Comparison of ENCODE assay signal across 1 cellular context in the genomic region with DNA sequence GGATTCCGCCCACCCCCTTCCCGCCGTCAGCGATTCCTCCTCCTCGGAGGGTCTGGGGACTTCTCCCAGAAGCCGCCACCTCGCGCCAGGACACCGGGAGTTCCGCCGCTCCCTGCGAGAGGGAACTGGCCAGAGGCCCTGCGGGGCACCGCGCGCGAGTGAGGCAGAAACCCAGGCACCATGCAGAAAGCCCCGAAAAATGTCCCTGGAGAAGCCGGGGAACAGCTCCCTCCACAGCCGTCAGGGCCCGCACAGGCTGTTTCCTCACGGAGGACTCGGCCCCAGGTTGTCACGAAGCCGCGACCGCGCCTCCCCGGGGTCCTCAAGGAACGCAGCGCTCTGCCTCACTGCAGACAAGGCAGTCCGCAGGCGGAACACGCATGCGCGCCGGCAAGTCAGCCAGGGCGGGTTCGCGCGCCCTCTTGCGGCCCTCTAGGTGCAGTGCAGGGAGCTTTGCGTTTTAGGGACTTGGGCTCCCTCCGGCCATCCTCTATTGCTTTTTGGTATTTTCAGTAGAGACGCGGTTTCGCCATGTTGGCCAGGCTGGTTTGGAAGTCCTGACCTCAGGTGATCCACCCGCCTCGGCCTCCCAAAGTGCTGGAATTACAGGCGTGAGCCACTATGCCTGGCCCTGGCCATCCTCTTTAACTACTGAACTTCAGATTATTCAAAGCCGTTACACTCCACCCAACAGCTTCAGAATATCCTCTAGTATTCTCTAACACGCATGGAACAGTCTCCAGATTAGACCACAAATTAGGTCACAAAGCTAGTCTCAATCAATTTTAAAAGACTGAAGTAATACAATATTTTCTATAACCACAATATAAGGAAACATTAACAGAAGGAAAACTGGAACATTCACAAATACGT.
TF ChIP-seq lines count a peak whose summit lies in the region.

No MANE protein-coding gene starts in this region.

TF ChIP-seq in K562, 482 proteins besides CTCF, POLR2A, EP300 and RAD21 (continued from another document):
- TF ChIP-seq MGA (IDR thresholded peaks at IDR 0.05) = peak; percentile 59
- no peak for TF ChIP-seq NR3C1 (CRISPR knock-in tag; IDR thresholded peaks at IDR 0.05)
- TF ChIP-seq, protein P1, sequence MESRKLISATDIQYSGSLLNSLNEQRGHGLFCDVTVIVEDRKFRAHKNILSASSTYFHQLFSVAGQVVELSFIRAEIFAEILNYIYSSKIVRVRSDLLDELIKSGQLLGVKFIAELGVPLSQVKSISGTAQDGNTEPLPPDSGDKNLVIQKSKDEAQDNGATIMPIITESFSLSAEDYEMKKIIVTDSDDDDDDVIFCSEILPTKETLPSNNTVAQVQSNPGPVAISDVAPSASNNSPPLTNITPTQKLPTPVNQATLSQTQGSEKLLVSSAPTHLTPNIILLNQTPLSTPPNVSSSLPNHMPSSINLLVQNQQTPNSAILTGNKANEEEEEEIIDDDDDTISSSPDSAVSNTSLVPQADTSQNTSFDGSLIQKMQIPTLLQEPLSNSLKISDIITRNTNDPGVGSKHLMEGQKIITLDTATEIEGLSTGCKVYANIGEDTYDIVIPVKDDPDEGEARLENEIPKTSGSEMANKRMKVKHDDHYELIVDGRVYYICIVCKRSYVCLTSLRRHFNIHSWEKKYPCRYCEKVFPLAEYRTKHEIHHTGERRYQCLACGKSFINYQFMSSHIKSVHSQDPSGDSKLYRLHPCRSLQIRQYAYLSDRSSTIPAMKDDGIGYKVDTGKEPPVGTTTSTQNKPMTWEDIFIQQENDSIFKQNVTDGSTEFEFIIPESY (CRISPR knock-in tag; IDR thresholded peaks at IDR 0.05) = 0 out of 2 replicates have a peak, but pooled peaks have one; percentile 14
- TF ChIP-seq ILK (tag; IDR thresholded peaks at IDR 0.05; ENCODE audit: borderline replicate concordance, low read depth) = no peak
- TF ChIP-seq ZNF76 (CRISPR knock-in tag; IDR thresholded peaks at IDR 0.05; ENCODE audit: borderline replicate concordance) = no peak
- TF ChIP-seq MYBL2 (IDR thresholded peaks at IDR 0.05; ENCODE audit: low read depth) = no peak
- no peak for TF ChIP-seq MYBL2 (CRISPR knock-in tag; IDR thresholded peaks at IDR 0.05; ENCODE audit: borderline replicate concordance)
- TF ChIP-seq MBD1 (CRISPR knock-in tag; IDR thresholded peaks at IDR 0.05) = peak; percentile 72; the same call in 1 of the 2 replicates
- TF ChIP-seq XRCC3 (IDR thresholded peaks at IDR 0.05) = no peak
- peak; percentile 38; the same call in 1 of the 2 replicates for TF ChIP-seq STAG1 (CRISPR knock-in tag; IDR thresholded peaks at IDR 0.05; ENCODE audit: borderline replicate concordance)
- peak; percentile 59 for TF ChIP-seq SMC3 (conservative IDR thresholded peaks at IDR 0.05; ENCODE audit: insufficient read depth, low read depth, low read length)
- TF ChIP-seq, protein P2, sequence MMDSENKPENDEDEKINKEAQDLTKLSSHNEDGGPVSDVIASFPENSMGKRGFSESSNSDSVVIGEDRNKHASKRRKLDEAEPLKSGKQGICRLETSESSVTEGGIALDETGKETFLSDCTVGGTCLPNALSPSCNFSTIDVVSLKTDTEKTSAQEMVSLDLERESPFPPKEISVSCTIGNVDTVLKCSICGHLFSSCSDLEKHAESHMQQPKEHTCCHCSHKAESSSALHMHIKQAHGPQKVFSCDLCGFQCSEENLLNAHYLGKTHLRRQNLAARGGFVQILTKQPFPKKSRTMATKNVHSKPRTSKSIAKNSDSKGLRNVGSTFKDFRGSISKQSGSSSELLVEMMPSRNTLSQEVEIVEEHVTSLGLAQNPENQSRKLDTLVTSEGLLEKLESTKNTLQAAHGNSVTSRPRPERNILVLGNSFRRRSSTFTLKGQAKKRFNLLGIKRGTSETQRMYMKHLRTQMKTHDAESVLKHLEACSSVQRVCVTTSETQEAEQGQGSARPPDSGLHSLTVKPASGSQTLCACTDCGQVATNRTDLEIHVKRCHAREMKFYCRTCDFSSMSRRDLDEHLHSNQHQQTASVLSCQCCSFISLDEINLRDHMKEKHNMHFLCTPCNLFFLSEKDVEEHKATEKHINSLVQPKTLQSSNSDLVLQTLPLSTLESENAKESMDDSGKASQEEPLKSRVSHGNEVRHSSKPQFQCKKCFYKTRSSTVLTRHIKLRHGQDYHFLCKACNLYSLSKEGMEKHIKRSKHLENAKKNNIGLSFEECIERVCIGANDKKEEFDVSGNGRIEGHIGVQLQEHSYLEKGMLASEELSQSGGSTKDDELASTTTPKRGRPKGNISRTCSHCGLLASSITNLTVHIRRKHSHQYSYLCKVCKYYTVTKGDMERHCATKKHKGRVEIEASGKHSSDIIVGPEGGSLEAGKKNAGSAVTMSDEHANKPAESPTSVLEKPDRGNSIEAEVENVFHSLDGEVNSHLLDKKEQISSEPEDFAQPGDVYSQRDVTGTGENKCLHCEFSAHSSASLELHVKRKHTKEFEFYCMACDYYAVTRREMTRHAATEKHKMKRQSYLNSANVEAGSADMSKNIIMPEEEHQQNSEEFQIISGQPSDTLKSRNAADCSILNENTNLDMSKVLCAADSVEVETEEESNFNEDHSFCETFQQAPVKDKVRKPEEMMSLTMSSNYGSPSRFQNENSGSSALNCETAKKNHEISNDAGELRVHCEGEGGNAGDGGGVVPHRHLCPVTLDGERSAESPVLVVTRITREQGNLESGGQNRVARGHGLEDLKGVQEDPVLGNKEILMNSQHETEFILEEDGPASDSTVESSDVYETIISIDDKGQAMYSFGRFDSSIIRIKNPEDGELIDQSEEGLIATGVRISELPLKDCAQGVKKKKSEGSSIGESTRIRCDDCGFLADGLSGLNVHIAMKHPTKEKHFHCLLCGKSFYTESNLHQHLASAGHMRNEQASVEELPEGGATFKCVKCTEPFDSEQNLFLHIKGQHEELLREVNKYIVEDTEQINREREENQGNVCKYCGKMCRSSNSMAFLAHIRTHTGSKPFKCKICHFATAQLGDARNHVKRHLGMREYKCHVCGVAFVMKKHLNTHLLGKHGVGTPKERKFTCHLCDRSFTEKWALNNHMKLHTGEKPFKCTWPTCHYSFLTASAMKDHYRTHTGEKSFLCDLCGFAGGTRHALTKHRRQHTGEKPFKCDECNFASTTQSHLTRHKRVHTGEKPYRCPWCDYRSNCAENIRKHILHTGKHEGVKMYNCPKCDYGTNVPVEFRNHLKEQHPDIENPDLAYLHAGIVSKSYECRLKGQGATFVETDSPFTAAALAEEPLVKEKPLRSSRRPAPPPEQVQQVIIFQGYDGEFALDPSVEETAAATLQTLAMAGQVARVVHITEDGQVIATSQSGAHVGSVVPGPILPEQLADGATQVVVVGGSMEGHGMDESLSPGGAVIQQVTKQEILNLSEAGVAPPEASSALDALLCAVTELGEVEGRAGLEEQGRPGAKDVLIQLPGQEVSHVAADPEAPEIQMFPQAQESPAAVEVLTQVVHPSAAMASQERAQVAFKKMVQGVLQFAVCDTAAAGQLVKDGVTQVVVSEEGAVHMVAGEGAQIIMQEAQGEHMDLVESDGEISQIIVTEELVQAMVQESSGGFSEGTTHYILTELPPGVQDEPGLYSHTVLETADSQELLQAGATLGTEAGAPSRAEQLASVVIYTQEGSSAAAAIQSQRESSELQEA (IDR thresholded peaks at IDR 0.05; ENCODE audit: low read depth) = no peak
- no peak for TF ChIP-seq ETV6 (IDR thresholded peaks at IDR 0.05; ENCODE audit: borderline replicate concordance in 1 of 2, low read depth in 2 of 2, low read length in 1 of 2)
- no peak for TF ChIP-seq ETV6 (CRISPR knock-in tag; IDR thresholded peaks at IDR 0.05; ENCODE audit: borderline replicate concordance)
- TF ChIP-seq EZH2 (IDR thresholded peaks at IDR 0.05; ENCODE audit: borderline replicate concordance, low read depth, low read length) = no peak
- peak; percentile 6 for TF ChIP-seq MEIS2 (IDR thresholded peaks at IDR 0.05; ENCODE audit: partially characterized antibody)
- no peak for TF ChIP-seq FOXA1 (IDR thresholded peaks at IDR 0.05; ENCODE audit: borderline replicate concordance)
- peak; percentile 21 to 38 for TF ChIP-seq E2F6 (IDR thresholded peaks at IDR 0.05; ENCODE audit: borderline replicate concordance in 1 of 2, extremely low read depth in 1 of 2, insufficient read depth in 1 of 2, insufficient read length in 1 of 2, low read depth in 1 of 2, low read length in 1 of 2, poor library complexity in 1 of 2, severe bottlenecking in 1 of 2)
- TF ChIP-seq NCOA4 (IDR thresholded peaks at IDR 0.05; ENCODE audit: partially characterized antibody) = no peak
- no peak for TF ChIP-seq NONO (IDR thresholded peaks at IDR 0.05; ENCODE audit: low read depth in 2 of 2, low read length in 1 of 2)
